ENCODE assay signal across 9 cellular contexts in the genomic region with DNA sequence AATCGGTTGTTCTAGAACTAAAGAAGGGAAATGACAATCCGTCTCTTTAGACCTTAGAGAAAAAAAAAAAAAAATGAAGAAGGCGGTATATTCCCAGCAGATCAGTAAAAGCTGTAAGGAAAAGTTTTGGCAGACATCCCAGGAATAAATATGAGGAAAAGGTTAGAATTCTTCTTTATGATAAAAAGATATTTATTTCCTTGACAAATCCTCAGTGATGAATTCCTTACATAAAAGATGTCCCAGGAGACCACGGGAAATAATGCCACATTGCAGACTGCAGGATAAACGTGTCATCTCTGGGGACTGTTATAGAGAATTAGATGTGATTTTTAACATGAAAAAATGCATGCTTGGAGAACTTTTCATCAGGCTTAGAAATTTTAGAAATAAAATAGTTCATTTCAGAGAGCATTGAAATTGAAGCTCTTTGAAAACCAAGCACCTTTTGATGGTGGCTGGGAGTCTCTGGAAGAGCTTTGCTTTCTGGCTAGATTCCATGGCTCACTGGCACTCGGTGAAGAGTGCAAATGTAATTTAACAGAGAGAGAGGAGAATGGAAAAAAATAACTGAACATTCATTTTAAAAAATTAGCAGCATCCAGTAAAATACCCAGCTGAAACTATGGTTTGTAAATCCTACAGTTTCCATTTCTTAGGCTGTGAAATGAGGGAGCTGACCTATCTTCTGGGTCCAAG.
DNase-seq lines count a peak whose midpoint lies in the region; ATAC-seq and TF ChIP-seq lines count a peak whose summit lies in the region.
"Had no signal": no experiment of that assay in that cellular context is flagged by ENCODE, and none has a peak within 500 bp of the region (broad histone marks: within the 10 kb centered on the region; RNA-seq: fewer than 3 reads in every experiment).

No MANE protein-coding gene starts in this region.

- no peak overlapping the region for H2AFZ ChIP-seq in GM23338

- no peak for DNase-seq in GM23338 (ENCODE audit: low spot score)
- DNase-seq in astrocyte of the spinal cord (ENCODE audit: low read depth, low spot score), result peak; percentile 40
- peak; percentile 21 for DNase-seq in left kidney (ENCODE audit: low read depth, low spot score)
- DNase-seq in stomach, result no peak
- no peak for DNase-seq in stimulated activated naive CD8-positive, alpha-beta T cell treated with anti-CD3 and anti-CD28 coated beads, Interleukin-15, Interleukin-2, amounts not matched to agents 100 U/mL and 50 U/mL, for 24 hours
- DNase-seq in glutamatergic neuron, result no peak
- DNase-seq: NCI-H510A had no signal

- 40 to 54% (median 45%) methylated on average over 6 of the region's 6 CpGs for WGBS in stomach, 5 donors

- TF ChIP-seq EP300 in stomach (IDR thresholded peaks at IDR 0.05), result no peak

- no peaks in the 10 kb centered on the region for H3K27me3 Mint-ChIP-seq in GM23338 (ENCODE audit: insufficient read depth, low read depth, poor library complexity)
- peaks cover 4% of the 10 kb centered on the region for H3K27me3 Mint-ChIP-seq in glutamatergic neuron (ENCODE audit: unreplicated experiment)
- H3K27me3 Mint-ChIP-seq in activated T-helper 17 cell treated with anti-CD3 and anti-CD28 coated beads, Interleukin-2, amount 50 U/mL, for 72 hours, result peaks cover 4% of the 10 kb centered on the region

- ATAC-seq in GM23338 (no peak), GM18519 (IDR thresholded peaks at IDR 0.05; ENCODE audit: low FRiP score, unreplicated experiment) (no peak)
- no peak for ATAC-seq in stimulated activated naive CD8-positive, alpha-beta T cell treated with anti-CD3 and anti-CD28 coated beads, Interleukin-15, Interleukin-2, amounts not matched to agents 100 U/mL and 50 U/mL, for 24 hours
- no peak for ATAC-seq in activated T-helper 17 cell treated with anti-CD3 and anti-CD28 coated beads, Interleukin-2, amount 50 U/mL, for 72 hours (replicated peaks)

- no peaks in the 10 kb centered on the region for H3K9me2 ChIP-seq in GM23338 (ENCODE audit: insufficient read depth)

- H3K4me2 ChIP-seq in GM23338, result no peak overlapping the region

- 0 out of 2 replicates have a peak, but pooled peaks cover 2% of the 10 kb centered on the region for H4K20me1 ChIP-seq in GM23338 (replicated peaks; ENCODE audit: insufficient read depth)

- H3K4me1 Mint-ChIP-seq in GM23338, result peaks cover 5% of the 10 kb centered on the region
- peaks cover 9% of the 10 kb centered on the region for H3K4me1 Mint-ChIP-seq in glutamatergic neuron (ENCODE audit: low read depth, unreplicated experiment)
- no peaks in the 10 kb centered on the region for H3K4me1 Mint-ChIP-seq in activated T-helper 17 cell treated with anti-CD3 and anti-CD28 coated beads, Interleukin-2, amount 50 U/mL, for 72 hours

- H3K79me2 ChIP-seq in GM23338 (replicated peaks; ENCODE audit: insufficient read depth), result no peaks in the 10 kb centered on the region

- TF ChIP-seq CTCF in GM23338 (conservative IDR thresholded peaks at IDR 0.05; ENCODE audit: low read depth in 2 of 2) (no peak), astrocyte of the spinal cord (IDR thresholded peaks at IDR 0.05; ENCODE audit: low read depth, low read length) (no peak), stomach (IDR thresholded peaks at IDR 0.05) (no peak), glutamatergic neuron (IDR thresholded peaks at IDR 0.05; ENCODE audit: partially characterized antibody, unreplicated experiment) (no peak)

- no peaks in the 10 kb centered on the region for H3K9me3 ChIP-seq in stomach

- no peaks in the 10 kb centered on the region for H3K27me3 ChIP-seq in GM23338 (ENCODE audit: insufficient read depth)
- no peaks in the 10 kb centered on the region for H3K27me3 ChIP-seq in stomach

- in situ Hi-C loops in astrocyte of the spinal cord (cut with HindIII; ENCODE audit: low sequenced_read_pairs), result no loop called here

- no peak for TF ChIP-seq POLR2A in stomach (IDR thresholded peaks at IDR 0.05)

- peaks cover 22% of the 10 kb centered on the region for H3K36me3 Mint-ChIP-seq in GM23338 (ENCODE audit: low read depth)
- no peaks in the 10 kb centered on the region for H3K36me3 Mint-ChIP-seq in glutamatergic neuron (ENCODE audit: unreplicated experiment)
- no peaks in the 10 kb centered on the region for H3K36me3 Mint-ChIP-seq in activated T-helper 17 cell treated with anti-CD3 and anti-CD28 coated beads, Interleukin-2, amount 50 U/mL, for 72 hours (ENCODE audit: low read depth)

- H3K27ac ChIP-seq in GM23338 (ENCODE audit: low read depth), result no peak overlapping the region
- H3K27ac ChIP-seq in stomach, result peak overlapping the region in 4 of 5 donors; percentile 52 to 79 (median 56)

- H3K4me3 Mint-ChIP-seq in GM23338, result no peak overlapping the region
- no peak overlapping the region for H3K4me3 Mint-ChIP-seq in glutamatergic neuron (ENCODE audit: unreplicated experiment)
- no peak overlapping the region for H3K4me3 Mint-ChIP-seq in activated T-helper 17 cell treated with anti-CD3 and anti-CD28 coated beads, Interleukin-2, amount 50 U/mL, for 72 hours

- H3K9me3 Mint-ChIP-seq in GM23338 (no peaks in the 10 kb centered on the region), glutamatergic neuron (ENCODE audit: unreplicated experiment) (peaks cover 1% of the 10 kb centered on the region)
- H3K9me3 Mint-ChIP-seq in activated T-helper 17 cell treated with anti-CD3 and anti-CD28 coated beads, Interleukin-2, amount 50 U/mL, for 72 hours, result no peaks in the 10 kb centered on the region

- no peaks in the 10 kb centered on the region for H3F3A ChIP-seq in GM23338 (replicated peaks; ENCODE audit: low read depth)

- H3K4me1 ChIP-seq in GM23338 (ENCODE audit: insufficient read depth), result peaks cover 6% of the 10 kb centered on the region
- peaks cover 0 to 39% (median 30%) of the 10 kb centered on the region in 4 donors for H3K4me1 ChIP-seq in stomach

- H3K36me3 ChIP-seq in GM23338 (ENCODE audit: insufficient read depth) (no peaks in the 10 kb centered on the region), stomach (peaks cover 0 to 19% (median 9%) of the 10 kb centered on the region in 4 donors)

- intact Hi-C loops in stomach (cut with DNase I; ENCODE audit: low total_unique reads), result no loop called here

- peak overlapping the region; percentile 80; the same call in 1 of the 2 replicates for H3K27ac Mint-ChIP-seq in GM23338
- H3K27ac Mint-ChIP-seq in glutamatergic neuron (ENCODE audit: unreplicated experiment), result no peak overlapping the region
- H3K27ac Mint-ChIP-seq in activated T-helper 17 cell treated with anti-CD3 and anti-CD28 coated beads, Interleukin-2, amount 50 U/mL, for 72 hours, result no peak overlapping the region

- no peak overlapping the region for H3K4me3 ChIP-seq in GM23338
- no peak overlapping the region for H3K4me3 ChIP-seq in astrocyte of the spinal cord (ENCODE audit: low read depth, low read length)
- no peak overlapping the region for H3K4me3 ChIP-seq in stomach

TF ChIP-seq in GM23338, 12 proteins besides CTCF, POLR2A, EP300 and RAD21:
- TF ChIP-seq EZH2 (IDR thresholded peaks at IDR 0.05; ENCODE audit: low read depth, unreplicated experiment), result no peak
- TF ChIP-seq, protein P1, sequence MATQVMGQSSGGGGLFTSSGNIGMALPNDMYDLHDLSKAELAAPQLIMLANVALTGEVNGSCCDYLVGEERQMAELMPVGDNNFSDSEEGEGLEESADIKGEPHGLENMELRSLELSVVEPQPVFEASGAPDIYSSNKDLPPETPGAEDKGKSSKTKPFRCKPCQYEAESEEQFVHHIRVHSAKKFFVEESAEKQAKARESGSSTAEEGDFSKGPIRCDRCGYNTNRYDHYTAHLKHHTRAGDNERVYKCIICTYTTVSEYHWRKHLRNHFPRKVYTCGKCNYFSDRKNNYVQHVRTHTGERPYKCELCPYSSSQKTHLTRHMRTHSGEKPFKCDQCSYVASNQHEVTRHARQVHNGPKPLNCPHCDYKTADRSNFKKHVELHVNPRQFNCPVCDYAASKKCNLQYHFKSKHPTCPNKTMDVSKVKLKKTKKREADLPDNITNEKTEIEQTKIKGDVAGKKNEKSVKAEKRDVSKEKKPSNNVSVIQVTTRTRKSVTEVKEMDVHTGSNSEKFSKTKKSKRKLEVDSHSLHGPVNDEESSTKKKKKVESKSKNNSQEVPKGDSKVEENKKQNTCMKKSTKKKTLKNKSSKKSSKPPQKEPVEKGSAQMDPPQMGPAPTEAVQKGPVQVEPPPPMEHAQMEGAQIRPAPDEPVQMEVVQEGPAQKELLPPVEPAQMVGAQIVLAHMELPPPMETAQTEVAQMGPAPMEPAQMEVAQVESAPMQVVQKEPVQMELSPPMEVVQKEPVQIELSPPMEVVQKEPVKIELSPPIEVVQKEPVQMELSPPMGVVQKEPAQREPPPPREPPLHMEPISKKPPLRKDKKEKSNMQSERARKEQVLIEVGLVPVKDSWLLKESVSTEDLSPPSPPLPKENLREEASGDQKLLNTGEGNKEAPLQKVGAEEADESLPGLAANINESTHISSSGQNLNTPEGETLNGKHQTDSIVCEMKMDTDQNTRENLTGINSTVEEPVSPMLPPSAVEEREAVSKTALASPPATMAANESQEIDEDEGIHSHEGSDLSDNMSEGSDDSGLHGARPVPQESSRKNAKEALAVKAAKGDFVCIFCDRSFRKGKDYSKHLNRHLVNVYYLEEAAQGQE (IDR thresholded peaks at IDR 0.05; ENCODE audit: unreplicated experiment), result no peak
- no peak for TF ChIP-seq ZNF114 (CRISPR knock-in tag; IDR thresholded peaks at IDR 0.05)
- TF ChIP-seq JUNB (IDR thresholded peaks at IDR 0.05; ENCODE audit: unreplicated experiment), result no peak
- TF ChIP-seq EZH2phosphoT487 (IDR thresholded peaks at IDR 0.05; ENCODE audit: unreplicated experiment), result no peak
- TF ChIP-seq NANOG (IDR thresholded peaks at IDR 0.05; ENCODE audit: borderline replicate concordance), result no peak

Comparison
In these comparisons a context has a peak if more than half of its experiments do, and no peak if none do; other contexts are left out.
1. DNase-seq: peak in astrocyte of the spinal cord (single experiment) and left kidney (single experiment); none in GM23338 (single experiment), stomach (single experiment), stimulated activated naive CD8-positive, alpha-beta T cell treated with anti-CD3 and anti-CD28 coated beads, Interleukin-15, Interleukin-2, amounts not matched to agents 100 U/mL and 50 U/mL, for 24 hours (single experiment) and glutamatergic neuron (single experiment).